ENCODE assay signal across 19 cellular contexts in genomic region chr19:19049406-19049805, GRCh38. TPM values are rescaled to one million over a fixed set of nuclear protein-coding genes. Genes with fewer than 3 reads are reported as not detected.
DNase-seq lines count a peak whose midpoint lies in the region; ATAC-seq and TF ChIP-seq lines count a peak whose summit lies in the region.
"Had no signal": no experiment of that assay in that cellular context is flagged by ENCODE, and none has a peak within 500 bp of the region (broad histone marks: within the 10 kb centered on the region; RNA-seq: fewer than 3 reads in every experiment).

No MANE protein-coding gene starts in this region.

- H3K4me3 ChIP-seq in endodermal cell (ENCODE audit: low read length) (no peak overlapping the region), Karpas-422 (ENCODE audit: low read length) (no peak overlapping the region)

- H3K36me3 ChIP-seq in endodermal cell (ENCODE audit: control insufficient read depth, insufficient read depth, low read length) (peaks cover 80% of the 10 kb centered on the region), Karpas-422 (ENCODE audit: insufficient read depth, low read length) (peaks cover 12% of the 10 kb centered on the region; the same call in 1 of the 2 replicates)

- 95 to 100% methylated on average over 1 to 2 of the region's 2 CpGs for WGBS in endodermal cell (ENCODE audit: insufficient coverage in 1 of 2, insufficient read length in 1 of 2), 2 experiments

- peak overlapping the region; percentile 29 for H3K9ac ChIP-seq in endodermal cell (ENCODE audit: extremely low read depth, low read length, poor library complexity, severe bottlenecking)
- no peak overlapping the region for H3K9ac ChIP-seq in Karpas-422 (ENCODE audit: low read length)

- H2AFZ ChIP-seq in Karpas-422 (ENCODE audit: low read length), result no peak overlapping the region

- H3K27ac ChIP-seq in RWPE1, result peak overlapping the region; percentile 36
- no peak overlapping the region for H3K27ac ChIP-seq in endodermal cell (ENCODE audit: low read depth, low read length)
- H3K27ac ChIP-seq in Karpas-422 (ENCODE audit: low read length), result no peak overlapping the region

- H3K36me3 Mint-ChIP-seq in activated CD4-positive, alpha-beta memory T cell treated with anti-CD3 and anti-CD28 coated beads, Interleukin-2, amount 10 ng/mL, durations not matched to agents 7 days and 5 days (ENCODE audit: low read depth), result peaks cover 29% of the 10 kb centered on the region
- peaks cover 18% of the 10 kb centered on the region for H3K36me3 Mint-ChIP-seq in activated CD4-positive, alpha-beta memory T cell treated with anti-CD3 and anti-CD28 coated beads for 36 hours
- H3K36me3 Mint-ChIP-seq in endodermal cell (ENCODE audit: low read depth), result peaks cover 73% of the 10 kb centered on the region

- H3K27me3 Mint-ChIP-seq in activated CD4-positive, alpha-beta memory T cell treated with anti-CD3 and anti-CD28 coated beads, Interleukin-2, amount 10 ng/mL, durations not matched to agents 7 days and 5 days, result no peaks in the 10 kb centered on the region
- H3K27me3 Mint-ChIP-seq in activated CD4-positive, alpha-beta memory T cell treated with anti-CD3 and anti-CD28 coated beads for 36 hours, result no peaks in the 10 kb centered on the region
- H3K27me3 Mint-ChIP-seq in endodermal cell (ENCODE audit: insufficient read depth), result no peaks in the 10 kb centered on the region

- POLR2A ChIA-PET in activated CD4-positive, alpha-beta memory T cell treated with anti-CD3 and anti-CD28 coated beads, Interleukin-2, amount 10 ng/mL, durations not matched to agents 7 days and 5 days (lab: Charles Lee), result no interaction called here
- POLR2A ChIA-PET in activated CD4-positive, alpha-beta memory T cell treated with anti-CD3 and anti-CD28 coated beads for 36 hours (lab: Charles Lee), result no interaction called here
- POLR2A ChIA-PET in RWPE1 (lab: Yijun Ruan, JAX; ENCODE audit: low non-redundant PET), result no interaction called here

- H3K9me2 ChIP-seq in Karpas-422 (replicated peaks; ENCODE audit: insufficient read depth, low read length), result no peaks in the 10 kb centered on the region

- no peaks in the 10 kb centered on the region for H3K4me1 Mint-ChIP-seq in activated CD4-positive, alpha-beta memory T cell treated with anti-CD3 and anti-CD28 coated beads, Interleukin-2, amount 10 ng/mL, durations not matched to agents 7 days and 5 days
- H3K4me1 Mint-ChIP-seq in activated CD4-positive, alpha-beta memory T cell treated with anti-CD3 and anti-CD28 coated beads for 36 hours (ENCODE audit: low read depth), result peaks cover 3% of the 10 kb centered on the region
- peaks cover 33% of the 10 kb centered on the region for H3K4me1 Mint-ChIP-seq in endodermal cell

- no peak overlapping the region for H3K4me3 Mint-ChIP-seq in activated CD4-positive, alpha-beta memory T cell treated with anti-CD3 and anti-CD28 coated beads, Interleukin-2, amount 10 ng/mL, durations not matched to agents 7 days and 5 days
- no peak overlapping the region for H3K4me3 Mint-ChIP-seq in activated CD4-positive, alpha-beta memory T cell treated with anti-CD3 and anti-CD28 coated beads for 36 hours
- no peak overlapping the region for H3K4me3 Mint-ChIP-seq in endodermal cell

- H3K9me3 ChIP-seq in endodermal cell (ENCODE audit: control insufficient read depth, low read length) (peaks cover 9% of the 10 kb centered on the region), Karpas-422 (ENCODE audit: low read length) (no peaks in the 10 kb centered on the region)
- H3K9me3 ChIP-seq: Caco-2 had no signal

- intact Hi-C loops in activated CD4-positive, alpha-beta memory T cell treated with anti-CD3 and anti-CD28 coated beads for 36 hours (cut with micrococcal nuclease), result no loop called here

- H3K27me3 ChIP-seq in endodermal cell (ENCODE audit: control insufficient read depth, insufficient read depth, low read length, poor library complexity, severe bottlenecking) (no peaks in the 10 kb centered on the region), Karpas-422 (ENCODE audit: low read length) (no peaks in the 10 kb centered on the region)

- CTCF ChIA-PET in activated CD4-positive, alpha-beta memory T cell treated with anti-CD3 and anti-CD28 coated beads, Interleukin-2, amount 10 ng/mL, durations not matched to agents 7 days and 5 days (lab: Charles Lee), result interaction anchor here (0.7 kb wide), 1 partner anchor 14 kb away, joined by 3 read pairs; no protein-coding TSS in a partner anchor
- CTCF ChIA-PET in activated CD4-positive, alpha-beta memory T cell treated with anti-CD3 and anti-CD28 coated beads for 36 hours (lab: Charles Lee), result no interaction called here
- CTCF ChIA-PET in RWPE1 (lab: Yijun Ruan, JAX), result no interaction called here

- H3K9me3 Mint-ChIP-seq in activated CD4-positive, alpha-beta memory T cell treated with anti-CD3 and anti-CD28 coated beads, Interleukin-2, amount 10 ng/mL, durations not matched to agents 7 days and 5 days, result no peaks in the 10 kb centered on the region
- no peaks in the 10 kb centered on the region for H3K9me3 Mint-ChIP-seq in activated CD4-positive, alpha-beta memory T cell treated with anti-CD3 and anti-CD28 coated beads for 36 hours
- H3K9me3 Mint-ChIP-seq in endodermal cell, result no peaks in the 10 kb centered on the region

- peaks cover 8% of the 10 kb centered on the region for H3K4me1 ChIP-seq in endodermal cell (ENCODE audit: control insufficient read depth, insufficient read depth, low read length)
- no peaks in the 10 kb centered on the region for H3K4me1 ChIP-seq in Karpas-422 (ENCODE audit: low read length)
- H3K4me1 ChIP-seq: Caco-2 had no signal

- DNase-seq in activated CD4-positive, alpha-beta memory T cell treated with anti-CD3 and anti-CD28 coated beads, Interleukin-2, amount 10 ng/mL, durations not matched to agents 7 days and 5 days, result no peak
- no peak for DNase-seq in activated CD4-positive, alpha-beta memory T cell treated with anti-CD3 and anti-CD28 coated beads for 36 hours
- no peak for DNase-seq in RWPE1 (ENCODE audit: low spot score)
- no peak for DNase-seq in endodermal cell
- DNase-seq in dedifferentiated amniotic fluid mesenchymal stem cell (ENCODE audit: extremely low spot score), result no peak
- no peak for DNase-seq in medulla oblongata (ENCODE audit: extremely low spot score)
- no peak for DNase-seq in Karpas-422
- DNase-seq: Caco-2; DMS53; Kasumi-1; NCI-H1048; NCI-H1694; NCI-H2107; NCI-H345; NCI-H526 treated with DMSO at 0.1 percent for 48 hours; NK-92 treated with Interleukin-12 subunit alpha and Interleukin-12 subunit beta, amount 100 ng/mL, for 24 hours; Right ventricle myocardium superior had no signal

- H3K27ac Mint-ChIP-seq in activated CD4-positive, alpha-beta memory T cell treated with anti-CD3 and anti-CD28 coated beads, Interleukin-2, amount 10 ng/mL, durations not matched to agents 7 days and 5 days, result peak overlapping the region; percentile 31
- H3K27ac Mint-ChIP-seq in activated CD4-positive, alpha-beta memory T cell treated with anti-CD3 and anti-CD28 coated beads for 36 hours, result no peak overlapping the region
- peak overlapping the region; percentile 64 for H3K27ac Mint-ChIP-seq in endodermal cell

- no peak overlapping the region for H3K4me2 ChIP-seq in Karpas-422 (ENCODE audit: low read depth, low read length, poor library complexity, severe bottlenecking)

- H4K20me1 ChIP-seq in Karpas-422 (ENCODE audit: insufficient read depth, low read depth, low read length), result no peaks in the 10 kb centered on the region

- ATAC-seq in GM21528 (IDR thresholded peaks at IDR 0.05; ENCODE audit: low FRiP score, unreplicated experiment), result no peak
- ATAC-seq: HCT116 had no signal

- H3K79me2 ChIP-seq in Karpas-422 (ENCODE audit: low read length), result no peaks in the 10 kb centered on the region

- no peak for TF ChIP-seq CTCF in RWPE1 (conservative IDR thresholded peaks at IDR 0.05; ENCODE audit: low read depth)
- TF ChIP-seq CTCF in endodermal cell (conservative IDR thresholded peaks at IDR 0.05), result no peak

RNA-seq across cellular contexts. Expression of gene SLC25A42, which starts 14.4 kb away (rescaled TPM):
- 10 to 100 TPM; 17.6 to 21.0 TPM for total RNA-seq in activated CD4-positive, alpha-beta memory T cell treated with anti-CD3 and anti-CD28 coated beads, Interleukin-2, amount 10 ng/mL, durations not matched to agents 7 days and 5 days
- total RNA-seq in activated CD4-positive, alpha-beta memory T cell treated with anti-CD3 and anti-CD28 coated beads for 36 hours, result 10 to 100 TPM; 12.2 to 12.4 TPM
- total RNA-seq in endodermal cell, result 1 to 10 TPM; 6.6 to 7.2 TPM
- 7.0 TPM for polyA plus RNA-seq in endodermal cell (2013, experiment 1 of 2)
- 7.3 TPM for polyA plus RNA-seq in endodermal cell (2013, experiment 2 of 2)
- total RNA-seq in Karpas-422 (2014; rRNA removed; shearing (Covaris generic); ENCODE audit: low replicate concordance), result 4.5 and 6.2 TPM in 2 replicates

RNA-seq across cellular contexts. Expression of gene ARMC6, which starts 16.0 kb away (rescaled TPM):
- 10 to 100 TPM; 19.7 to 22.5 TPM for total RNA-seq in activated CD4-positive, alpha-beta memory T cell treated with anti-CD3 and anti-CD28 coated beads, Interleukin-2, amount 10 ng/mL, durations not matched to agents 7 days and 5 days
- total RNA-seq in activated CD4-positive, alpha-beta memory T cell treated with anti-CD3 and anti-CD28 coated beads for 36 hours, result 10 to 100 TPM; 24.4 to 26.2 TPM
- total RNA-seq in endodermal cell, result 10 to 100 TPM; 26.1 to 37.8 TPM
- 30.8 TPM for polyA plus RNA-seq in endodermal cell (2013, experiment 1 of 2)
- polyA plus RNA-seq in endodermal cell (2013, experiment 2 of 2), result 27.0 TPM
- 25.1 and 43.6 TPM in 2 replicates for total RNA-seq in Karpas-422 (2014; rRNA removed; shearing (Covaris generic); ENCODE audit: low replicate concordance)

RNA-seq across cellular contexts. Expression of gene SUGP2, which starts 16.1 kb away (rescaled TPM):
- total RNA-seq in activated CD4-positive, alpha-beta memory T cell treated with anti-CD3 and anti-CD28 coated beads, Interleukin-2, amount 10 ng/mL, durations not matched to agents 7 days and 5 days, result 100 to 1,000 TPM; 125 to 128 TPM
- 100 to 1,000 TPM in 1 of 2 experiments, 10 to 100 TPM in 1; 98.1 to 102 TPM for total RNA-seq in activated CD4-positive, alpha-beta memory T cell treated with anti-CD3 and anti-CD28 coated beads for 36 hours
- total RNA-seq in endodermal cell, result 100 to 1,000 TPM; 121 to 157 TPM
- polyA plus RNA-seq in endodermal cell (2013, experiment 1 of 2), result 130 TPM
- 124 TPM for polyA plus RNA-seq in endodermal cell (2013, experiment 2 of 2)
- total RNA-seq in Karpas-422 (2014; rRNA removed; shearing (Covaris generic); ENCODE audit: low replicate concordance), result 71.7 and 74.1 TPM in 2 replicates
